ENCODE assay signal across 25 cellular contexts in the genomic region with DNA sequence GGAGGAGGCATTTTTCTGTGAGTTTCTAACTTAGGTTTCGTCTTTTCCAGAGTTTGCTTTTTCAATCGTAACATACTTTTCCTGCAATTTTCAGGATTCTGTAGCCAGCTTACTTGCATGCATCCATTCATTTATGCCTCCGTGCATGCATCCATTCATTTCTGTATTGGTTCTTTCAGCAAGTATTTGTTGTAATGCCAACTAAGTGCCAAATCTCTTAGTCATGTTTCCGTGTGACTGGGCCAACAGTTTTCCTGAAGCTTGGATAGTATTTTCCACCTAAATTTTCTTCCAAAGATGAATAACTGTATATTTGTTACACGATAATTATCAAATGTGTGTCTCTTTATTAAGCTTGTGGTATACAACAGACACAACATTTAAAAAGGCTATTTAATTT.
DNase-seq lines count a peak whose midpoint lies in the region; ATAC-seq and FAIRE-seq lines count a peak whose summit lies in the region.
"Had no signal": no experiment of that assay in that cellular context is flagged by ENCODE, and none has a peak within 500 bp of the region (broad histone marks: within the 10 kb centered on the region; RNA-seq: fewer than 3 reads in every experiment).

No MANE protein-coding gene starts in this region.

- H3K36me3 ChIP-seq in ACC112 (ENCODE audit: insufficient read depth, low read length) (no peaks in the 10 kb centered on the region), iPS-20b (ENCODE audit: insufficient read depth, low read depth, low read length) (no peaks in the 10 kb centered on the region)
- H3K36me3 ChIP-seq: ascending aorta, colonic mucosa, neural progenitor cell, prostate gland, SJCRH30 had no signal

- peak overlapping the region; percentile 10; the same call in 1 of the 2 replicates for H3K9ac ChIP-seq in iPS-20b (ENCODE audit: low read depth, low read length)
- H3K9ac ChIP-seq: neural progenitor cell had no signal

- H3K27ac ChIP-seq in ACC112 (ENCODE audit: low read depth, low read length) (peak overlapping the region; percentile 72), iPS-20b (ENCODE audit: low read length) (peak overlapping the region; percentile 84)
- H3K27ac ChIP-seq: ascending aorta, colonic mucosa, foreskin keratinocyte, neural progenitor cell, prostate gland, SJCRH30 had no signal

- no peaks in the 10 kb centered on the region for H3K9me3 ChIP-seq in iPS-20b (ENCODE audit: insufficient read depth, low read depth, low read length)
- H3K9me3 ChIP-seq: ascending aorta, colonic mucosa, prostate gland, SJCRH30 had no signal

- no peaks in the 10 kb centered on the region for H3K79me2 ChIP-seq in ACC112 (ENCODE audit: control insufficient read depth, insufficient read depth, low read length, unreplicated experiment)

- no peaks in the 10 kb centered on the region for H3K27me3 ChIP-seq in ACC112 (ENCODE audit: insufficient read depth, low read length)
- H3K27me3 ChIP-seq in iPS-20b (ENCODE audit: insufficient read depth, low read length) = no peaks in the 10 kb centered on the region
- H3K27me3 ChIP-seq: ascending aorta, colonic mucosa, foreskin keratinocyte, neural progenitor cell, SJCRH30 had no signal

- DNase-seq in HTR-8/SVneo (ENCODE audit: insufficient read length, low spot score) (no peak), astrocyte of the hippocampus (ENCODE audit: low read depth, low spot score) (peak; percentile 41), NCI-H146 treated with DMSO at 0.1 percent for 48 hours (lab: John Stamatoyannopoulos, UW; ENCODE audit: unreplicated experiment) (no peak)
- DNase-seq: activated B cell treated with CpG ODN at 0.5 μM for 24 hours; activated CD8-positive, alpha-beta T cell treated with anti-CD3 and anti-CD28 coated beads for 36 hours; activated naive CD4-positive, alpha-beta T cell treated with anti-CD3 and anti-CD28 coated beads, Interleukin-2, amount 50 U/mL, for 16 hours; activated T-cell treated with anti-CD3 and anti-CD28 coated beads, Interleukin-2, amount 50 U/mL, for 1 hour; CD4-positive, alpha-beta T cell; colonic mucosa; foreskin keratinocyte; kidney glomerular epithelial cell; NCI-H1436; NCI-H2171; SJCRH30; stimulated activated CD4-positive, alpha-beta T cell treated with anti-CD3 and anti-CD28 coated beads, Interleukin-4, amount 100 ng/mL, for 4 hours; T-helper 17 cell had no signal

- H3K4me1 ChIP-seq in ACC112 (ENCODE audit: control insufficient read depth, insufficient read depth, low read length, unreplicated experiment) (peaks cover 20% of the 10 kb centered on the region), iPS-20b (ENCODE audit: insufficient read depth, low read length) (peaks cover 18% of the 10 kb centered on the region)
- H3K4me1 ChIP-seq: ascending aorta, colonic mucosa, foreskin keratinocyte, prostate gland, SJCRH30 had no signal

- H3K4me3 ChIP-seq in ACC112 (ENCODE audit: low read depth, low read length) (no peak overlapping the region), iPS-20b (ENCODE audit: low read length) (peak overlapping the region; percentile 35; the same call in 1 of the 2 replicates)
- H3K4me3 ChIP-seq: ascending aorta, colonic mucosa, neural progenitor cell, prostate gland, SJCRH30 had no signal

- H2AFZ ChIP-seq in ACC112 (ENCODE audit: low read length, unreplicated experiment) = no peak overlapping the region
- H2AFZ ChIP-seq: neural progenitor cell had no signal

- ATAC-seq in GM18870 (IDR thresholded peaks at IDR 0.05; ENCODE audit: unreplicated experiment) (no peak), GM21576 (IDR thresholded peaks at IDR 0.05; ENCODE audit: unreplicated experiment) (no peak), GM18861 (IDR thresholded peaks at IDR 0.05; ENCODE audit: unreplicated experiment) (no peak)
- ATAC-seq: activated CD8-positive, alpha-beta T cell treated with anti-CD3 and anti-CD28 coated beads for 36 hours; foreskin keratinocyte; T-helper 17 cell had no signal

- FAIRE-seq in HTR-8/SVneo (lab: Jason Lieb, UNC) = peak; percentile 31
- FAIRE-seq: endometrium had no signal
